In the genomic region with DNA sequence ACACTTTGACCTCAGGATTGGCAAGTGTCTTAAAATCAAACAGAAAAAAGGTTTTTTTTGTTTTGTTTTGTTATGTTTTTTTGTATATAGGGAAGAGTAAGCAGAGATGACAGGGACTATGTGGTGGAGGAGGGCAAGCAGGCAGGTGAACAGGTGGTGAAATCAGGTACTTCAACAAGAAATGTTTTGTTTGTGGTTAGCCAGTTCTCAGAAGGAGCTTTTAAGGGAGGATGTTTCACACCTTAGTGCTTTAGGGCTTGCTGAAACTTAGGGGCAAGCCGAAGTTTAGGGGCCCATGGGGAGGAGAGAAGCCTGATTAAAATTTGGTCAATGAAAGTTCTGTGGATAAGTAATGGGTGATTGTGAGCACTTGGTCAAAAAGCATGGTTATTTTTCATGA, we compare ENCODE assay signal across 1 cellular context.
TF ChIP-seq lines count a peak whose summit lies in the region.

No MANE protein-coding gene starts in this region.

TF ChIP-seq in HepG2, 621 proteins besides CTCF, POLR2A, EP300 and RAD21:
- no peak for TF ChIP-seq ZNF782 (CRISPR knock-in tag; IDR thresholded peaks at IDR 0.05; ENCODE audit: borderline replicate concordance)
- TF ChIP-seq FOXP1 (IDR thresholded peaks at IDR 0.05) = no peak
- TF ChIP-seq FOXP1 (CRISPR knock-in tag; IDR thresholded peaks at IDR 0.05) = no peak
- TF ChIP-seq, protein P1, sequence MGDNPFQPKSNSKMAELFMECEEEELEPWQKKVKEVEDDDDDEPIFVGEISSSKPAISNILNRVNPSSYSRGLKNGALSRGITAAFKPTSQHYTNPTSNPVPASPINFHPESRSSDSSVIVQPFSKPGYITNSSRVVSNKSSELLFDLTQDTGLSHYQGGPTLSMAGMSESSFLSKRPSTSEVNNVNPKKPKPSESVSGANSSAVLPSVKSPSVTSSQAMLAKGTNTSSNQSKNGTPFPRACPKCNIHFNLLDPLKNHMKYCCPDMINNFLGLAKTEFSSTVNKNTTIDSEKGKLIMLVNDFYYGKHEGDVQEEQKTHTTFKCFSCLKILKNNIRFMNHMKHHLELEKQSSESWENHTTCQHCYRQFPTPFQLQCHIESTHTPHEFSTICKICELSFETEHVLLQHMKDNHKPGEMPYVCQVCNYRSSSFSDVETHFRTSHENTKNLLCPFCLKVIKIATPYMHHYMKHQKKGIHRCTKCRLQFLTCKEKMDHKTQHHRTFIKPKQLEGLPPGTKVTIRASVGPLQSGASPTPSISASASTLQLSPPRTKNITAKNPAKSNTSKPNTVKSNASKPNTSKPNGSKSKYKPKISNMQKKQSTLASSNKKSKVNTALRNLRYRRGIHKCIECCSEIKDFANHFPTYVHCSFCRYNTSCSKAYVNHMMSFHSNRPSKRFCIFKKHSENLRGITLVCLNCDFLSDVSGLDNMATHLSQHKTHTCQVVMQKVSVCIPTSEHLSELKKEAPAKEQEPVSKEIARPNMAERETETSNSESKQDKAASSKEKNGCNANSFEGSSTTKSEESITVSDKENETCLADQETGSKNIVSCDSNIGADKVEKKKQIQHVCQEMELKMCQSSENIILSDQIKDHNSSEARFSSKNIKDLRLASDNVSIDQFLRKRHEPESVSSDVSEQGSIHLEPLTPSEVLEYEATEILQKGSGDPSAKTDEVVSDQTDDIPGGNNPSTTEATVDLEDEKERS (CRISPR knock-in tag; IDR thresholded peaks at IDR 0.05) = no peak
- TF ChIP-seq SIN3A (IDR thresholded peaks at IDR 0.05; ENCODE audit: borderline replicate concordance, low read depth, low read length) = no peak
